Comparison of ENCODE assay signal across 1 cellular context in genomic region chr9:33340186-33340585, GRCh38.
TF ChIP-seq lines count a peak whose summit lies in the region.

No MANE protein-coding gene starts in this region.

TF ChIP-seq in K562, 482 proteins besides CTCF, POLR2A, EP300 and RAD21 (continued from another document and continues in another):
- TF ChIP-seq ZHX1 (conservative IDR thresholded peaks at IDR 0.05; ENCODE audit: low read length) (no peak), CREB5 (CRISPR knock-in tag; IDR thresholded peaks at IDR 0.05) (no peak), IFI16 (CRISPR knock-in tag; IDR thresholded peaks at IDR 0.05) (no peak), CBX1 (IDR thresholded peaks at IDR 0.05; ENCODE audit: low read depth) (0 out of 2 replicates have a peak, but pooled peaks have one; percentile 53), TRIM24 (IDR thresholded peaks at IDR 0.05) (peak in 1 of 2 experiments; percentile 63; a peak in 1 of 4 replicates), SAP30 (IDR thresholded peaks at IDR 0.05; ENCODE audit: borderline replicate concordance, insufficient read depth, low read depth, low read length, poor library complexity, severe bottlenecking) (no peak), BCL6 (CRISPR knock-in tag; IDR thresholded peaks at IDR 0.05) (no peak), NCOA4 (IDR thresholded peaks at IDR 0.05; ENCODE audit: partially characterized antibody) (no peak), SRSF9 (IDR thresholded peaks at IDR 0.05; ENCODE audit: borderline replicate concordance, low read depth, low read length) (no peak), ZNF561 (CRISPR knock-in tag; conservative IDR thresholded peaks at IDR 0.05) (no peak), ZKSCAN1 (IDR thresholded peaks at IDR 0.05; ENCODE audit: low read depth, low read length) (no peak), PPARD (CRISPR knock-in tag; IDR thresholded peaks at IDR 0.05) (no peak), TFAP4 (CRISPR knock-in tag; IDR thresholded peaks at IDR 0.05; ENCODE audit: borderline replicate concordance) (0 out of 2 replicates have a peak, but pooled peaks have one; percentile 15), MCM7 (IDR thresholded peaks at IDR 0.05) (no peak), TAF9B (IDR thresholded peaks at IDR 0.05; ENCODE audit: partially characterized antibody) (no peak), TEAD1 (CRISPR knock-in tag; IDR thresholded peaks at IDR 0.05) (no peak), ZNF133 (CRISPR knock-in tag; IDR thresholded peaks at IDR 0.05) (no peak), FOS (IDR thresholded peaks at IDR 0.05; ENCODE audit: extremely low read depth, insufficient read length) (no peak), CEBPZ (IDR thresholded peaks at IDR 0.05; ENCODE audit: borderline replicate concordance, low read depth, low read length) (peak; percentile 77), ZFP36 (IDR thresholded peaks at IDR 0.05; ENCODE audit: low read depth, low read length, partially characterized antibody) (peak; percentile 93), TRIM28 (IDR thresholded peaks at IDR 0.05) (peak; percentile 95), ZNF79 (CRISPR knock-in tag; IDR thresholded peaks at IDR 0.05; ENCODE audit: low read depth) (no peak), ZNF511 (CRISPR knock-in tag; IDR thresholded peaks at IDR 0.05) (no peak), CBX5 (IDR thresholded peaks at IDR 0.05; ENCODE audit: borderline replicate concordance, low read depth) (peak; percentile 75; the same call in 1 of the 2 replicates), ZBTB8A (IDR thresholded peaks at IDR 0.05; ENCODE audit: partially characterized antibody) (no peak), ZNF318 (IDR thresholded peaks at IDR 0.05; ENCODE audit: borderline replicate concordance in 1 of 2, low read depth in 1 of 2) (no peak), KLF10 (CRISPR knock-in tag; IDR thresholded peaks at IDR 0.05) (no peak), ZNF140 (CRISPR knock-in tag; IDR thresholded peaks at IDR 0.05) (no peak), MLLT1 (IDR thresholded peaks at IDR 0.05) (no peak), ZNF280A (IDR thresholded peaks at IDR 0.05; ENCODE audit: low read depth, partially characterized antibody) (peak; percentile 86), RBM39 (optimal IDR thresholded peaks at IDR 0.05; ENCODE audit: low read depth, low read length) (no peak), ZNF77 (CRISPR knock-in tag; IDR thresholded peaks at IDR 0.05) (no peak), XRCC3 (IDR thresholded peaks at IDR 0.05) (peak; percentile 58; the same call in 1 of the 2 replicates), KAT7 (CRISPR knock-in tag; IDR thresholded peaks at IDR 0.05; ENCODE audit: borderline replicate concordance) (no peak), TCF15 (CRISPR knock-in tag; IDR thresholded peaks at IDR 0.05) (no peak), STAT5B (CRISPR knock-in tag; IDR thresholded peaks at IDR 0.05) (no peak), FOXA3 (CRISPR knock-in tag; conservative IDR thresholded peaks at IDR 0.05 in 1 of 2, IDR thresholded peaks at IDR 0.05 in 1 of 2) (no peak), IRF1 (CRISPR knock-in tag; IDR thresholded peaks at IDR 0.05; ENCODE audit: borderline replicate concordance) (no peak), TGIF2 (CRISPR knock-in tag; IDR thresholded peaks at IDR 0.05) (no peak), DMBX1 (CRISPR knock-in tag; IDR thresholded peaks at IDR 0.05; ENCODE audit: borderline replicate concordance) (no peak)
